Comparison of ENCODE assay signal across 8 cellular contexts in genomic region chr9:81737871-81738507, GRCh38. TPM values are rescaled to one million over a fixed set of nuclear protein-coding genes. Genes with fewer than 3 reads are reported as not detected.
DNase-seq lines count a peak whose midpoint lies in the region; ATAC-seq and FAIRE-seq lines count a peak whose summit lies in the region.

No MANE protein-coding gene starts in this region.

- peak; percentile 0 for DNase-seq in SKM-1 (lab: John Stamatoyannopoulos, UW; ENCODE audit: unreplicated experiment)
- no peak for DNase-seq in SKM-1 treated with dmso at 0.1 percent for 144 hours (lab: John Stamatoyannopoulos, UW; ENCODE audit: unreplicated experiment)
- DNase-seq in RCC 7860 (ENCODE audit: low spot score) = peak; percentile 100
- DNase-seq in glomerular visceral epithelial cell (ENCODE audit: extremely low spot score) = peak; percentile 94
- DNase-seq in NCI-H524 treated with DMSO at 0.1 percent for 48 hours (lab: John Stamatoyannopoulos, UW) = no peak

- no peaks in the 10 kb centered on the region for H3K36me3 ChIP-seq in urinary bladder (ENCODE audit: insufficient read depth)

- 66% methylated on average over 6 of the region's 6 CpGs for WGBS in urinary bladder

- H3K4me1 ChIP-seq in urinary bladder (ENCODE audit: insufficient read depth) = no peaks in the 10 kb centered on the region

- H3K4me3 ChIP-seq in urinary bladder (ENCODE audit: low read depth, low read length) = no peak overlapping the region

- FAIRE-seq in RCC 7860 (lab: Jason Lieb, UNC) = peak; percentile 100

- ATAC-seq in HG03521 (IDR thresholded peaks at IDR 0.05; ENCODE audit: unreplicated experiment) = no peak
- ATAC-seq in HG02610 (IDR thresholded peaks at IDR 0.05; ENCODE audit: unreplicated experiment) = no peak

- H3K27ac ChIP-seq in urinary bladder (ENCODE audit: low read depth) = peak overlapping the region; percentile 29

RNA-seq across cellular contexts. Expression of gene TLE1, which starts 48.6 kb away (rescaled TPM):
- 52.7 TPM for total RNA-seq in urinary bladder
- 37.6 TPM for polyA plus RNA-seq in urinary bladder

Comparison
In these comparisons a context has a peak if more than half of its experiments do, and no peak if none do; other contexts are left out.
1. DNase-seq: peak in SKM-1 (single experiment), RCC 7860 (single experiment) and glomerular visceral epithelial cell (single experiment); none in SKM-1 treated with dmso at 0.1 percent for 144 hours (single experiment) and NCI-H524 treated with DMSO at 0.1 percent for 48 hours (single experiment).